Comparison of ENCODE assay signal across 29 cellular contexts in the genomic region with DNA sequence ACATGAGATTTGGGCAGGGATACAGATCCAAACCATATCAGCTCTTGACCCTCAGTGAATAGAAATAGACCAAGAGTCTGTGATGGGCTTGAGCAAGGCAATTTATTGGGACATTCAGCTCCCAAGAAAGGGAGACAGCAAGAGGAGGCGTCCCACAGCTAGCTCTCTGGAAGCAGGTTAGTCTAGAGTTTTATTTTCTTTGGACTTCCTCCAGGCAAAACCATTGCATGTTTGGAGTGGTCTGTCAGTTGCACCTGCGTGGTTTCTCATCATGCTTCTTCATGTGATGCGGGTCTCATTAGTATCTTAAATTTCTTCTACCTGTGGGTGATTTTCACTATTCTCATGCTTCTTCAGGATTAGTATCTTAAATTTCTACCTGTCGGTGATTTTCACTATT.
DNase-seq lines count a peak whose midpoint lies in the region; ATAC-seq, FAIRE-seq and TF ChIP-seq lines count a peak whose summit lies in the region.
"Had no signal": no experiment of that assay in that cellular context is flagged by ENCODE, and none has a peak within 500 bp of the region (broad histone marks: within the 10 kb centered on the region; RNA-seq: fewer than 3 reads in every experiment).

No MANE protein-coding gene starts in this region.

- WGBS in pancreas, 2 donors = 43 to 57% methylated on average over 4 of the region's 4 CpGs
- 96 to 98% methylated on average over 4 of the region's 4 CpGs for WGBS in tibial nerve, 2 donors

- TF ChIP-seq CTCF in pancreas (IDR thresholded peaks at IDR 0.05) (no peak), tibial nerve (IDR thresholded peaks at IDR 0.05) (no peak)

- FAIRE-seq in pancreas (lab: Jason Lieb, UNC) = no peak
- FAIRE-seq: A204.1, A549, D721Med had no signal

- no peak for TF ChIP-seq POLR2A in tibial nerve (IDR thresholded peaks at IDR 0.05)

- intact Hi-C loops in pancreas (cut with DNase I) = no loop called here

- no peak for TF ChIP-seq EP300 in tibial nerve (IDR thresholded peaks at IDR 0.05)

- DNase-seq in pancreas (peak in 2 of 6 donors; percentile 13 to 17), tibial nerve (ENCODE audit: low spot score in 2 of 2) (no peak)
- DNase-seq: 8988T; ACHN; AML-193; BE2C; C1 segment of cervical spinal cord; Caco-2; Calu3; CD4-positive, alpha-beta memory T cell; CD4-positive, alpha-beta T cell; CD4-positive, CD25-positive, alpha-beta regulatory T cell; CD8-positive, alpha-beta memory T cell; CD8-positive, alpha-beta T cell; COR-L47; DMS 273 treated with DMSO at 0.1 percent for 48 hours; DMS153; DMS53; DMS79; DMS79 treated with DMSO at 0.1 percent for 48 hours; DND-41; EL had no signal

- H3K4me1 ChIP-seq in pancreas (no peaks in the 10 kb centered on the region), tibial nerve (no peaks in the 10 kb centered on the region)
- H3K4me1 ChIP-seq: A549, BE2C, BLaER1, Caco-2 had no signal

- H3K27ac ChIP-seq in pancreas (no peak overlapping the region), tibial nerve (no peak overlapping the region)
- H3K27ac ChIP-seq: 22Rv1; A549; BLaER1; BLaER1 treated with 17β-estradiol and CSF1 and Interleukin-3, amounts not matched to agents 10 nM and 100 nM; C4-2B had no signal

- H3K27me3 ChIP-seq in pancreas (no peaks in the 10 kb centered on the region), tibial nerve (no peaks in the 10 kb centered on the region)
- H3K27me3 ChIP-seq: BE2C; BLaER1; BLaER1 treated with 17β-estradiol and CSF1 and Interleukin-3, amounts not matched to agents 10 nM and 100 nM had no signal

- no peaks in the 10 kb centered on the region for H3K36me3 ChIP-seq in pancreas
- no peaks in the 10 kb centered on the region for H3K36me3 ChIP-seq in tibial nerve
- H3K36me3 ChIP-seq: BE2C; BLaER1; BLaER1 treated with 17β-estradiol and CSF1 and Interleukin-3, amounts not matched to agents 10 nM and 100 nM had no signal

- H3K4me3 ChIP-seq in pancreas (no peak overlapping the region), tibial nerve (no peak overlapping the region)
- H3K4me3 ChIP-seq: A549; BLaER1; BLaER1 treated with 17β-estradiol and CSF1 and Interleukin-3, amounts not matched to agents 10 nM and 100 nM had no signal

- no peaks in the 10 kb centered on the region for H3K9me3 ChIP-seq in pancreas
- H3K9me3 ChIP-seq in tibial nerve = peaks cover 0 to 8% (median 0%) of the 10 kb centered on the region in 4 donors
- H3K9me3 ChIP-seq: A549, Caco-2 had no signal

- peak in 3 of 4 donors; percentile 41 to 68 (median 66) for ATAC-seq in pancreas
- ATAC-seq: A549; CD8-positive, alpha-beta T cell had no signal
